Comparison of ENCODE assay signal across 20 cellular contexts in the genomic region with DNA sequence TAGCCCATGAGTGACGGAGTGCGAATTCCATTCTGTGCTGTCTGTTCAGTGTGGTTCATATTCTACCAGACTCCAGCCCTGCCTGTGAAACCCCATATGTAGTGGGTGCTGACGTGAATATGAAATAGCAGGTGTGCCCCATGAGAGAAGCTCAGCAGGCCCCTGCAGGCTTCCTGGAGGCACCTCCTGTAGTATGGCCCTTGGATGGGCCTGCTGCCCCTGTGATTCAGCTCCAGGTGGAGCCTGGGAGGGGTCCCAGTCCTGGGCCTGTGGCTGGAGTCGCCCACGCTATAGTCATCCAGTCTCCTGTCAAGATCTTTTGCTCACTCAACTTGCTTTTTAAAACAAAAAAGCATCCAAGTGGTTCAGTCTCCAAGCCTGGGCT.
"Had no signal": no experiment of that assay in that cellular context is flagged by ENCODE, and none has a peak within 500 bp of the region (broad histone marks: within the 10 kb centered on the region; RNA-seq: fewer than 3 reads in every experiment).

No MANE protein-coding gene starts in this region.

- H3K9me3 Mint-ChIP-seq: activated B cell treated with CpG ODN at 0.5 μM for 24 hours; activated CD4-positive, alpha-beta memory T cell treated with anti-CD3 and anti-CD28 coated beads, Interleukin-2, amount 10 ng/mL, durations not matched to agents 7 days and 5 days; activated naive CD8-positive, alpha-beta T cell treated with anti-CD3 and anti-CD28 coated beads, Interleukin-2, amount 10 ng/mL, durations not matched to agents 7 days and 5 days; activated T-helper 17 cell treated with anti-CD3 and anti-CD28 coated beads, Interleukin-2, amount 50 U/mL, for 72 hours; T-helper 2 cell treated with Interferon-gamma antibody and Interleukin-4, amounts not matched to agents 5 μg/mL and 100 μg/mL, for 36 hours had no signal

- H3K36me3 ChIP-seq: heart right ventricle, left ventricle myocardium inferior, tibial nerve had no signal

- H3K36me3 Mint-ChIP-seq: activated CD8-positive, alpha-beta memory T cell treated with anti-CD3 and anti-CD28 coated beads, Interleukin-2, amount 10 ng/mL, durations not matched to agents 7 days and 5 days; activated naive CD8-positive, alpha-beta T cell treated with anti-CD3 and anti-CD28 coated beads, Interleukin-2, amount 10 ng/mL, durations not matched to agents 7 days and 5 days had no signal

- ATAC-seq: activated CD8-positive, alpha-beta memory T cell treated with anti-CD3 and anti-CD28 coated beads, Interleukin-2, amount 10 ng/mL, durations not matched to agents 7 days and 5 days; activated T-helper 17 cell treated with anti-CD3 and anti-CD28 coated beads, Interleukin-2, amount 50 U/mL, for 72 hours; heart right ventricle; mucosa of descending colon had no signal

- H3K4me1 Mint-ChIP-seq: activated B cell treated with CpG ODN at 0.5 μM for 24 hours; activated CD4-positive, alpha-beta memory T cell treated with anti-CD3 and anti-CD28 coated beads, Interleukin-2, amount 10 ng/mL, durations not matched to agents 7 days and 5 days; activated CD8-positive, alpha-beta memory T cell treated with anti-CD3 and anti-CD28 coated beads, Interleukin-2, amount 10 ng/mL, durations not matched to agents 7 days and 5 days; activated naive CD8-positive, alpha-beta T cell treated with anti-CD3 and anti-CD28 coated beads, Interleukin-2, amount 10 ng/mL, durations not matched to agents 7 days and 5 days; activated T-helper 17 cell treated with anti-CD3 and anti-CD28 coated beads, Interleukin-2, amount 50 U/mL, for 72 hours; naive B cell had no signal

- H3K9me3 ChIP-seq: heart right ventricle, left ventricle myocardium inferior, mucosa of descending colon, tibial nerve had no signal

- H3K27ac ChIP-seq: heart right ventricle, left ventricle myocardium inferior, tibial nerve had no signal

- H3K27me3 ChIP-seq: tibial nerve had no signal

- H3K27ac Mint-ChIP-seq: activated B cell treated with CpG ODN at 0.5 μM for 24 hours; activated CD4-positive, alpha-beta memory T cell treated with anti-CD3 and anti-CD28 coated beads, Interleukin-2, amount 10 ng/mL, durations not matched to agents 7 days and 5 days; activated CD8-positive, alpha-beta memory T cell treated with anti-CD3 and anti-CD28 coated beads, Interleukin-2, amount 10 ng/mL, durations not matched to agents 7 days and 5 days; activated naive CD8-positive, alpha-beta T cell treated with anti-CD3 and anti-CD28 coated beads, Interleukin-2, amount 10 ng/mL, durations not matched to agents 7 days and 5 days; activated T-helper 17 cell treated with anti-CD3 and anti-CD28 coated beads, Interleukin-2, amount 50 U/mL, for 72 hours; naive B cell; T-helper 2 cell treated with Interferon-gamma antibody and Interleukin-4, amounts not matched to agents 5 μg/mL and 100 μg/mL, for 36 hours had no signal

- H3K4me1 ChIP-seq: left ventricle myocardium inferior had no signal

- H3K4me3 ChIP-seq: heart right ventricle, left ventricle myocardium inferior, mucosa of descending colon, tibial nerve had no signal

- H3K4me3 Mint-ChIP-seq: activated B cell treated with CpG ODN at 0.5 μM for 24 hours; activated CD4-positive, alpha-beta memory T cell treated with anti-CD3 and anti-CD28 coated beads, Interleukin-2, amount 10 ng/mL, durations not matched to agents 7 days and 5 days; activated CD8-positive, alpha-beta memory T cell treated with anti-CD3 and anti-CD28 coated beads, Interleukin-2, amount 10 ng/mL, durations not matched to agents 7 days and 5 days; activated naive CD8-positive, alpha-beta T cell treated with anti-CD3 and anti-CD28 coated beads, Interleukin-2, amount 10 ng/mL, durations not matched to agents 7 days and 5 days; activated T-helper 17 cell treated with anti-CD3 and anti-CD28 coated beads, Interleukin-2, amount 50 U/mL, for 72 hours; naive B cell; T-helper 2 cell treated with Interferon-gamma antibody and Interleukin-4, amounts not matched to agents 5 μg/mL and 100 μg/mL, for 36 hours had no signal

- DNase-seq: activated B cell treated with CpG ODN at 0.5 μM for 24 hours; activated CD4-positive, alpha-beta memory T cell treated with anti-CD3 and anti-CD28 coated beads, Interleukin-2, amount 10 ng/mL, durations not matched to agents 7 days and 5 days; activated CD4-positive, alpha-beta T cell treated with anti-CD3 and anti-CD28 coated beads for 48 hours; activated CD8-positive, alpha-beta memory T cell treated with anti-CD3 and anti-CD28 coated beads, Interleukin-2, amount 10 ng/mL, durations not matched to agents 7 days and 5 days; activated naive CD4-positive, alpha-beta T cell treated with Interleukin-2 at 50 U/mL for 16 hours; activated naive CD8-positive, alpha-beta T cell treated with anti-CD3 and anti-CD28 coated beads, Interleukin-2, amount 10 ng/mL, durations not matched to agents 7 days and 5 days; amygdala; cortex of kidney; heart right ventricle; kidney glomerular epithelial cell; left ventricle myocardium inferior; naive B cell; stimulated activated CD4-positive, alpha-beta T cell treated with anti-CD3 and anti-CD28 coated beads, Interleukin-2, amount 100 ng/mL, for 24 hours; stimulated activated naive CD4-positive, alpha-beta T cell treated with Interleukin-2 at 50 U/mL for 16 hours; substantia nigra; SW 1271 had no signal
